8 cellular contexts compared by ENCODE assay signal in genomic region chr1:154558610-154559495, GRCh38. TPM values are rescaled to one million over a fixed set of nuclear protein-coding genes. Genes with fewer than 3 reads are reported as not detected.
DNase-seq lines count a peak whose midpoint lies in the region; ATAC-seq and TF ChIP-seq lines count a peak whose summit lies in the region.

TSS of gene UBE2Q1 (minus strand) at chr1:154558662. CDS start at chr1:154558553, 109 bp downstream.

- ATAC-seq in HG02588 (IDR thresholded peaks at IDR 0.05; ENCODE audit: unreplicated experiment) (peak; percentile 81), SK-N-SH treated with all-trans-retinoic acid at 6 μM for 48 hours (peak; percentile 94)

- DNase-seq in GM06990 (ENCODE audit: extremely low read depth, insufficient read length) (peak; percentile 99), NCI-H1092 (lab: John Stamatoyannopoulos, UW) (peak; percentile 99), globus pallidus (ENCODE audit: low spot score) (peak; percentile 99), occipital lobe (lab: John Stamatoyannopoulos, UW) (peak; percentile 99)

- H3K4me1 Mint-ChIP-seq in activated naive CD4-positive, alpha-beta T cell treated with anti-CD3 and anti-CD28 coated beads, Interleukin-2, amount 50 U/mL, for 24 hours = peaks cover 29% of the 10 kb centered on the region

- no peaks in the 10 kb centered on the region for H3K27me3 ChIP-seq in GM06990 (replicated peaks; ENCODE audit: control insufficient read depth, insufficient read depth, low read length)

- peak within 1 kb of the TSS; percentile 96 for H3K4me3 Mint-ChIP-seq in activated naive CD4-positive, alpha-beta T cell treated with anti-CD3 and anti-CD28 coated beads, Interleukin-2, amount 50 U/mL, for 24 hours

- H3K4me3 ChIP-seq in GM06990 (replicated peaks; ENCODE audit: low read depth, low read length) = peak within 1 kb of the TSS; percentile 92

- H3K36me3 Mint-ChIP-seq in activated naive CD4-positive, alpha-beta T cell treated with anti-CD3 and anti-CD28 coated beads, Interleukin-2, amount 50 U/mL, for 24 hours = peaks cover 3% of the 10 kb centered on the region

- peak within 1 kb of the TSS; percentile 96 for H3K27ac ChIP-seq in temporal lobe (ENCODE audit: low read depth, low read length)

- H3K27ac Mint-ChIP-seq in activated naive CD4-positive, alpha-beta T cell treated with anti-CD3 and anti-CD28 coated beads, Interleukin-2, amount 50 U/mL, for 24 hours = peak within 1 kb of the TSS; percentile 97

- H3K9me3 Mint-ChIP-seq in activated naive CD4-positive, alpha-beta T cell treated with anti-CD3 and anti-CD28 coated beads, Interleukin-2, amount 50 U/mL, for 24 hours = no peaks in the 10 kb centered on the region

- TF ChIP-seq CTCF in GM06990 (IDR thresholded peaks at IDR 0.05; ENCODE audit: insufficient read depth, low read length, poor library complexity, severe bottlenecking) = no peak

- H3K36me3 ChIP-seq in GM06990 (ENCODE audit: control insufficient read depth, insufficient read depth, low read length) = peaks cover 13% of the 10 kb centered on the region

- H3K27me3 Mint-ChIP-seq in activated naive CD4-positive, alpha-beta T cell treated with anti-CD3 and anti-CD28 coated beads, Interleukin-2, amount 50 U/mL, for 24 hours = no peaks in the 10 kb centered on the region

TF ChIP-seq in SK-N-SH treated with all-trans-retinoic acid at 6 μM for 48 hours, 23 proteins besides CTCF, POLR2A, EP300 and RAD21:
- TF ChIP-seq SNAI2 (CRISPR knock-in tag; IDR thresholded peaks at IDR 0.05) (no peak), TCF4 (CRISPR knock-in tag; IDR thresholded peaks at IDR 0.05; ENCODE audit: borderline replicate concordance) (no peak), ESRRG (CRISPR knock-in tag; IDR thresholded peaks at IDR 0.05) (no peak), ZC3H10 (CRISPR knock-in tag; IDR thresholded peaks at IDR 0.05) (no peak), OSR1 (CRISPR knock-in tag; IDR thresholded peaks at IDR 0.05) (no peak), ZNF565 (CRISPR knock-in tag; conservative IDR thresholded peaks at IDR 0.05; ENCODE audit: low read depth) (no peak), ZFP30 (CRISPR knock-in tag; IDR thresholded peaks at IDR 0.05) (no peak), TSHZ2 (CRISPR knock-in tag; IDR thresholded peaks at IDR 0.05) (no peak), ARNTL (CRISPR knock-in tag; IDR thresholded peaks at IDR 0.05; ENCODE audit: borderline replicate concordance, low read depth) (no peak), ZFP3 (CRISPR knock-in tag; IDR thresholded peaks at IDR 0.05) (peak; percentile 39; the same call in 1 of the 2 replicates), PPARA (CRISPR knock-in tag; IDR thresholded peaks at IDR 0.05; ENCODE audit: borderline replicate concordance) (no peak), TOX (CRISPR knock-in tag; IDR thresholded peaks at IDR 0.05; ENCODE audit: borderline replicate concordance) (peak; percentile 13; the same call in 1 of the 2 replicates), BACH2 (CRISPR knock-in tag; IDR thresholded peaks at IDR 0.05; ENCODE audit: borderline replicate concordance) (no peak), CSRNP3 (CRISPR knock-in tag; IDR thresholded peaks at IDR 0.05) (no peak), ZNF70 (CRISPR knock-in tag; IDR thresholded peaks at IDR 0.05) (no peak), ZNF8 (CRISPR knock-in tag; IDR thresholded peaks at IDR 0.05) (no peak), GLIS3 (CRISPR knock-in tag; IDR thresholded peaks at IDR 0.05) (no peak), RARB (CRISPR knock-in tag; IDR thresholded peaks at IDR 0.05) (0 out of 2 replicates have a peak, but pooled peaks have one; percentile 50), PATZ1 (CRISPR knock-in tag; IDR thresholded peaks at IDR 0.05; ENCODE audit: borderline replicate concordance) (peak; percentile 56; the same call in 1 of the 2 replicates), ISL1 (CRISPR knock-in tag; IDR thresholded peaks at IDR 0.05) (no peak), CSDC2 (CRISPR knock-in tag; IDR thresholded peaks at IDR 0.05) (no peak)
- TF ChIP-seq, protein P1, sequence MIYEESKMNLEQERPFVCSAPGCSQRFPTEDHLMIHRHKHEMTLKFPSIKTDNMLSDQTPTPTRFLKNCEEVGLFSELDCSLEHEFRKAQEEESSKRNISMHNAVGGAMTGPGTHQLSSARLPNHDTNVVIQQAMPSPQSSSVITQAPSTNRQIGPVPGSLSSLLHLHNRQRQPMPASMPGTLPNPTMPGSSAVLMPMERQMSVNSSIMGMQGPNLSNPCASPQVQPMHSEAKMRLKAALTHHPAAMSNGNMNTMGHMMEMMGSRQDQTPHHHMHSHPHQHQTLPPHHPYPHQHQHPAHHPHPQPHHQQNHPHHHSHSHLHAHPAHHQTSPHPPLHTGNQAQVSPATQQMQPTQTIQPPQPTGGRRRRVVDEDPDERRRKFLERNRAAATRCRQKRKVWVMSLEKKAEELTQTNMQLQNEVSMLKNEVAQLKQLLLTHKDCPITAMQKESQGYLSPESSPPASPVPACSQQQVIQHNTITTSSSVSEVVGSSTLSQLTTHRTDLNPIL (CRISPR knock-in tag; IDR thresholded peaks at IDR 0.05; ENCODE audit: low read depth) = no peak
- TF ChIP-seq, protein P2, sequence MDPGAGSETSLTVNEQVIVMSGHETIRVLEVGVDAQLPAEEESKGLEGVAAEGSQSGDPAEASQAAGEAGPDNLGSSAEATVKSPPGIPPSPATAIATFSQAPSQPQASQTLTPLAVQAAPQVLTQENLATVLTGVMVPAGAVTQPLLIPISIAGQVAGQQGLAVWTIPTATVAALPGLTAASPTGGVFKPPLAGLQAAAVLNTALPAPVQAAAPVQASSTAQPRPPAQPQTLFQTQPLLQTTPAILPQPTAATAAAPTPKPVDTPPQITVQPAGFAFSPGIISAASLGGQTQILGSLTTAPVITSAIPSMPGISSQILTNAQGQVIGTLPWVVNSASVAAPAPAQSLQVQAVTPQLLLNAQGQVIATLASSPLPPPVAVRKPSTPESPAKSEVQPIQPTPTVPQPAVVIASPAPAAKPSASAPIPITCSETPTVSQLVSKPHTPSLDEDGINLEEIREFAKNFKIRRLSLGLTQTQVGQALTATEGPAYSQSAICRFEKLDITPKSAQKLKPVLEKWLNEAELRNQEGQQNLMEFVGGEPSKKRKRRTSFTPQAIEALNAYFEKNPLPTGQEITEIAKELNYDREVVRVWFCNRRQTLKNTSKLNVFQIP (CRISPR knock-in tag; IDR thresholded peaks at IDR 0.05; ENCODE audit: borderline replicate concordance, low read depth) = no peak

RNA-seq across cellular contexts. Expression of gene UBE2Q1, which starts in this region (rescaled TPM):
- 20.6 TPM for total RNA-seq in occipital lobe
- 16.0 TPM for total RNA-seq in temporal lobe

Comparison
In these comparisons a context has a peak if more than half of its experiments do, and no peak if none do; other contexts are left out.
1. Peak in every context shown above with its lines: DNase-seq, ATAC-seq, H3K4me3 ChIP-seq and H3K27ac ChIP-seq.